Comparison of ENCODE assay signal across 8 cellular contexts in the genomic region with DNA sequence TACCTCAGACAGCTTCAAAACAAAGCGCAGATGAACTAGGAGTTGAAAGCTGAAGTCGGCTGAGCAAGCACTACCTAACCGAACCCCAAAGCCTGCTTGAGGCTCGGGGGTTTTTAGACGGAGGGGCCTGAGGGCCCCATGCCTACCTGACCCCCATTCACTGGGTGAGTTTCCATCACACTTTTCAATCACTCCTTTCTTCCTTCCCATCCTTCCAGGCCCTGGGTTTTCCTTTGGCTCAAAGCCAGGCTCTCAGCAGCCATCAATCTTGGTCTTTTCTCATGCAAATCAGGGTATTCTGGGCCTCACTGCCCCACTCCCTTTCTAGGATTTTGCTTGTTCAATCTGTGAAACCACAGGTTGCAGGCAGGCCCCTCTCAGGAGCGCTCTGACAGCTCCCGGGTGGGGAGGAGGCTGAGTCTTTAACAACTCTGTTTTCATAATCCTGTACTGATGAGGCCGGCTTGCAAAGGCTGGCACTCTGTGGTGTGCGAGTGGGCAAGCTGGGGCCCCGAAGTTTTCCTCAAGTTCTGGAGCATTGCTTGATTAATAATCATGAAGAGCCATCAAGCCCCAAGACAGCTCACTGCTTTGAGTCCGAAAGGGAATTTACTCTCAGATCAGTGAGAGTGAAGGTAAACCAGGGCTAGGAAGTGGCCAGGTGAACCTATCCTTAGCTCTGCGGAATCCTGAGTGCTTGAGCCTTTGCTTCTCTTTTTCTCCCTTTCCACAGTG.
A peak's percentile ranks its signal among the peaks of the same experiment; 100 is the strongest.
DNase-seq lines count a peak whose midpoint lies in the region; ATAC-seq and TF ChIP-seq lines count a peak whose summit lies in the region.

No MANE protein-coding gene starts in this region.

- H3K27ac ChIP-seq in right lobe of liver, result no peak overlapping the region

- H3K27ac Mint-ChIP-seq in activated naive CD4-positive, alpha-beta T cell treated with anti-CD3 and anti-CD28 coated beads, Interleukin-2, amount 50 U/mL, for 72 hours, result no peak overlapping the region
- peak overlapping the region in 1 of 10 donors; percentile 32 for H3K27ac Mint-ChIP-seq in naive thymus-derived CD8-positive, alpha-beta T cell

- peaks cover 0 to 4% of the 10 kb centered on the region in 2 donors for H3K9me3 Mint-ChIP-seq in activated naive CD4-positive, alpha-beta T cell treated with anti-CD3 and anti-CD28 coated beads, Interleukin-2, amount 50 U/mL, for 72 hours
- no peaks in the 10 kb centered on the region for H3K9me3 Mint-ChIP-seq in naive thymus-derived CD8-positive, alpha-beta T cell

- TF ChIP-seq CTCF in right lobe of liver (IDR thresholded peaks at IDR 0.05), result no peak

- no peaks in the 10 kb centered on the region for H3K27me3 ChIP-seq in right lobe of liver

- H3K4me1 ChIP-seq in right lobe of liver, result no peaks in the 10 kb centered on the region

- 90% methylated on average over 1 of the region's 12 CpGs for WGBS in right lobe of liver (ENCODE audit: insufficient coverage, low coverage, low lambda C conversion rate, missing lambda C conversion rate)

- POLR2A ChIA-PET in naive thymus-derived CD8-positive, alpha-beta T cell (lab: Charles Lee), result interaction anchor here (0.7 kb wide), 1 partner anchor 122 kb away, joined by 3 read pairs; no protein-coding TSS in a partner anchor

- intact Hi-C loops in right lobe of liver (cut with DNase I), result no loop called here

- no peaks in the 10 kb centered on the region for H3K27me3 Mint-ChIP-seq in naive thymus-derived CD8-positive, alpha-beta T cell

- no peak overlapping the region for H3K4me3 Mint-ChIP-seq in naive thymus-derived CD8-positive, alpha-beta T cell

- no peak for TF ChIP-seq POLR2A in right lobe of liver (IDR thresholded peaks at IDR 0.05)

- peaks cover 0 to 11% (median 0%) of the 10 kb centered on the region in 4 donors for H3K4me1 Mint-ChIP-seq in naive thymus-derived CD8-positive, alpha-beta T cell

- no peaks in the 10 kb centered on the region for H3K9me3 ChIP-seq in right lobe of liver

- H3K36me3 ChIP-seq in right lobe of liver, result no peaks in the 10 kb centered on the region

- DNase-seq in activated naive CD4-positive, alpha-beta T cell treated with anti-CD3 and anti-CD28 coated beads, Interleukin-2, amount 50 U/mL, for 72 hours (ENCODE audit: low spot score in 2 of 2), result peak in 1 of 2 donors; percentile 41
- DNase-seq in stimulated activated CD4-positive, alpha-beta T cell treated with anti-CD3 and anti-CD28 coated beads, Interleukin-15, amount 100 ng/mL, for 24 hours, result peak; percentile 78
- DNase-seq in right lobe of liver, result no peak
- DNase-seq in kidney tubule cell (ENCODE audit: low spot score), result no peak
- DNase-seq in naive thymus-derived CD8-positive, alpha-beta T cell, result no peak
- no peak for DNase-seq in effector CD8-positive, alpha-beta T cell (lab: John Stamatoyannopoulos, UW)

- ATAC-seq in GM19035 (IDR thresholded peaks at IDR 0.05; ENCODE audit: unreplicated experiment) (peak; percentile 76), HG03469 (IDR thresholded peaks at IDR 0.05; ENCODE audit: unreplicated experiment) (peak; percentile 56), right lobe of liver (no peak)
- ATAC-seq in activated naive CD4-positive, alpha-beta T cell treated with anti-CD3 and anti-CD28 coated beads, Interleukin-2, amount 50 U/mL, for 72 hours, result peak; percentile 75 to 97
- no peak for ATAC-seq in naive thymus-derived CD8-positive, alpha-beta T cell

- H3K36me3 Mint-ChIP-seq in activated naive CD4-positive, alpha-beta T cell treated with anti-CD3 and anti-CD28 coated beads, Interleukin-2, amount 50 U/mL, for 72 hours, result no peaks in the 10 kb centered on the region
- H3K36me3 Mint-ChIP-seq in naive thymus-derived CD8-positive, alpha-beta T cell, result no peaks in the 10 kb centered on the region

- H3K4me3 ChIP-seq in right lobe of liver, result no peak overlapping the region

Comparison
In these comparisons a context has a peak if more than half of its experiments do, and no peak if none do; other contexts are left out.
1. ATAC-seq: peak in GM19035 (single experiment), HG03469 (single experiment) and activated naive CD4-positive, alpha-beta T cell treated with anti-CD3 and anti-CD28 coated beads, Interleukin-2, amount 50 U/mL, for 72 hours (2 of 2); none in right lobe of liver (0 of 4) and naive thymus-derived CD8-positive, alpha-beta T cell (0 of 2).